In the genomic region with DNA sequence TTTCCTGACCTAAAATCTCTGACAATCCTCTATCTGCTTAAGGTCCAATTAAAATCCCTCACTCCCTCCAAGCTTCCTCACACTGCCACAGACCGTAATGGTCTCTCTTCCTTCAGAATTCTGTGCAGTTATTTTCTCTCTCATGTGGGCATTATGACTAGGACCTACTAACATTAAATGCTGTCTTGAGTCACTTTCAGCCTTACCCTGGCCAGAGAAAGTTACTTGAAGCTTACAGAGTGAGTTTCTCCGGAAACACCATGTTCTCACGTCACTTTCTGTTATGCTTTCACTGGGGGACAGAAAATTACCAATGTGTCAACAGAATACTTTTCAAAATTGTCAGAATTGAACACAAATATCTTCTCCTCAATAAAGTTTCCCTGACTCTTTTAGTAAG, we compare ENCODE assay signal across 25 cellular contexts.
DNase-seq lines count a peak whose midpoint lies in the region; ATAC-seq and TF ChIP-seq lines count a peak whose summit lies in the region.
"Had no signal": no experiment of that assay in that cellular context is flagged by ENCODE, and none has a peak within 500 bp of the region (broad histone marks: within the 10 kb centered on the region; RNA-seq: fewer than 3 reads in every experiment).

No MANE protein-coding gene starts in this region.

- H3K36me3 ChIP-seq in right lobe of liver: no peaks in the 10 kb centered on the region
- H3K36me3 ChIP-seq: BLaER1, breast epithelium, Peyer's patch, transverse colon had no signal

- TF ChIP-seq POLR2A in right lobe of liver (IDR thresholded peaks at IDR 0.05): no peak

- DNase-seq in activated CD4-positive, alpha-beta T cell treated with anti-CD3 and anti-CD28 coated beads, Interleukin-2, amount 10 ng/mL, durations not matched to agents 24 days and 14 days: no peak
- no peak for DNase-seq in activated CD4-positive, alpha-beta T cell treated with anti-CD3 and anti-CD28 coated beads for 4 hours
- DNase-seq in effector memory CD8-positive, alpha-beta T cell: no peak
- DNase-seq in DMS53 (lab: John Stamatoyannopoulos, UW): no peak
- no peak for DNase-seq in right lobe of liver
- DNase-seq in putamen (ENCODE audit: low spot score): no peak
- DNase-seq: 8988T; activated naive CD8-positive, alpha-beta T cell treated with anti-CD3 and anti-CD28 coated beads, Interleukin-2, amount 10 ng/mL, durations not matched to agents 7 days and 5 days; DND-41; glutamatergic neuron; HFFc6; immature natural killer cell; Kasumi-1; NCI-H1417; NCI-H2171; NCI-H82; Peyer's patch; posterior cingulate gyrus; transverse colon had no signal

- no peak overlapping the region for H3K4me3 ChIP-seq in right lobe of liver
- H3K4me3 ChIP-seq: BLaER1, breast epithelium, Peyer's patch, smooth muscle cell, transverse colon had no signal

- no peak for TF ChIP-seq CTCF in right lobe of liver (IDR thresholded peaks at IDR 0.05)

- intact Hi-C loops in activated CD4-positive, alpha-beta T cell treated with anti-CD3 and anti-CD28 coated beads, Interleukin-2, amount 10 ng/mL, durations not matched to agents 24 days and 14 days (cut with micrococcal nuclease): no loop called here
- intact Hi-C loops in right lobe of liver (cut with DNase I): no loop called here

- H3K27me3 Mint-ChIP-seq in activated CD4-positive, alpha-beta T cell treated with anti-CD3 and anti-CD28 coated beads, Interleukin-2, amount 10 ng/mL, durations not matched to agents 24 days and 14 days: no peaks in the 10 kb centered on the region
- H3K27me3 Mint-ChIP-seq in effector memory CD8-positive, alpha-beta T cell: no peaks in the 10 kb centered on the region
- H3K27me3 Mint-ChIP-seq: activated naive CD8-positive, alpha-beta T cell treated with anti-CD3 and anti-CD28 coated beads, Interleukin-2, amount 10 ng/mL, durations not matched to agents 7 days and 5 days had no signal

- ATAC-seq in GM18868 (IDR thresholded peaks at IDR 0.05; ENCODE audit: unreplicated experiment) (peak; percentile 87), HG02885 (IDR thresholded peaks at IDR 0.05; ENCODE audit: poor library complexity, unreplicated experiment) (peak; percentile 73), right lobe of liver (no peak)
- peak; percentile 42 for ATAC-seq in effector memory CD8-positive, alpha-beta T cell (replicated peaks)
- ATAC-seq: SK-N-SH treated with all-trans-retinoic acid at 6 μM for 48 hours had no signal

- H3K4me3 Mint-ChIP-seq in activated CD4-positive, alpha-beta T cell treated with anti-CD3 and anti-CD28 coated beads, Interleukin-2, amount 10 ng/mL, durations not matched to agents 24 days and 14 days: no peak overlapping the region
- peak overlapping the region in 1 of 2 donors; percentile 6 for H3K4me3 Mint-ChIP-seq in effector memory CD8-positive, alpha-beta T cell
- H3K4me3 Mint-ChIP-seq: activated naive CD8-positive, alpha-beta T cell treated with anti-CD3 and anti-CD28 coated beads, Interleukin-2, amount 10 ng/mL, durations not matched to agents 7 days and 5 days; HFFc6; immature natural killer cell had no signal

- WGBS in right lobe of liver (ENCODE audit: insufficient coverage, low coverage, low lambda C conversion rate, missing lambda C conversion rate): 61% methylated on average over 3 of the region's 3 CpGs

- H3K9me3 Mint-ChIP-seq in activated CD4-positive, alpha-beta T cell treated with anti-CD3 and anti-CD28 coated beads, Interleukin-2, amount 10 ng/mL, durations not matched to agents 24 days and 14 days: peaks cover 7% of the 10 kb centered on the region
- H3K9me3 Mint-ChIP-seq in effector memory CD8-positive, alpha-beta T cell: no peaks in the 10 kb centered on the region
- H3K9me3 Mint-ChIP-seq: HFFc6 had no signal

- no peak overlapping the region for H3K27ac ChIP-seq in right lobe of liver
- H3K27ac ChIP-seq: BLaER1, breast epithelium, Peyer's patch, transverse colon had no signal

- H3K36me3 Mint-ChIP-seq in activated CD4-positive, alpha-beta T cell treated with anti-CD3 and anti-CD28 coated beads, Interleukin-2, amount 10 ng/mL, durations not matched to agents 24 days and 14 days (ENCODE audit: low read depth): peaks cover 45% of the 10 kb centered on the region
- no peaks in the 10 kb centered on the region for H3K36me3 Mint-ChIP-seq in effector memory CD8-positive, alpha-beta T cell (ENCODE audit: insufficient read depth)

- peaks cover 29% of the 10 kb centered on the region for H3K4me1 Mint-ChIP-seq in activated CD4-positive, alpha-beta T cell treated with anti-CD3 and anti-CD28 coated beads, Interleukin-2, amount 10 ng/mL, durations not matched to agents 24 days and 14 days
- peaks cover 5 to 9% of the 10 kb centered on the region in 2 donors for H3K4me1 Mint-ChIP-seq in effector memory CD8-positive, alpha-beta T cell (ENCODE audit: low read depth in 2 of 2)
- H3K4me1 Mint-ChIP-seq: activated naive CD8-positive, alpha-beta T cell treated with anti-CD3 and anti-CD28 coated beads, Interleukin-2, amount 10 ng/mL, durations not matched to agents 7 days and 5 days; immature natural killer cell had no signal

- H3K9me3 ChIP-seq in right lobe of liver: no peaks in the 10 kb centered on the region
- H3K9me3 ChIP-seq: BLaER1, breast epithelium, Peyer's patch, transverse colon had no signal

- no peaks in the 10 kb centered on the region for H3K27me3 ChIP-seq in right lobe of liver
- H3K27me3 ChIP-seq: BLaER1, breast epithelium, Peyer's patch, transverse colon had no signal

- no peaks in the 10 kb centered on the region for H3K4me1 ChIP-seq in right lobe of liver
- H3K4me1 ChIP-seq: BLaER1, breast epithelium, Peyer's patch had no signal

- H3K27ac Mint-ChIP-seq in activated CD4-positive, alpha-beta T cell treated with anti-CD3 and anti-CD28 coated beads, Interleukin-2, amount 10 ng/mL, durations not matched to agents 24 days and 14 days: peak overlapping the region; percentile 74
- peak overlapping the region; percentile 4 to 60 for H3K27ac Mint-ChIP-seq in effector memory CD8-positive, alpha-beta T cell
- H3K27ac Mint-ChIP-seq: activated naive CD8-positive, alpha-beta T cell treated with anti-CD3 and anti-CD28 coated beads, Interleukin-2, amount 10 ng/mL, durations not matched to agents 7 days and 5 days; HFFc6; immature natural killer cell had no signal

Comparison
In these comparisons a context has a peak if more than half of its experiments do, and no peak if none do; other contexts are left out.
1. ATAC-seq: peak in GM18868 (single experiment), HG02885 (single experiment) and effector memory CD8-positive, alpha-beta T cell (single experiment); none in right lobe of liver (0 of 4).